Comparison of ENCODE assay signal across 8 cellular contexts in the genomic region with DNA sequence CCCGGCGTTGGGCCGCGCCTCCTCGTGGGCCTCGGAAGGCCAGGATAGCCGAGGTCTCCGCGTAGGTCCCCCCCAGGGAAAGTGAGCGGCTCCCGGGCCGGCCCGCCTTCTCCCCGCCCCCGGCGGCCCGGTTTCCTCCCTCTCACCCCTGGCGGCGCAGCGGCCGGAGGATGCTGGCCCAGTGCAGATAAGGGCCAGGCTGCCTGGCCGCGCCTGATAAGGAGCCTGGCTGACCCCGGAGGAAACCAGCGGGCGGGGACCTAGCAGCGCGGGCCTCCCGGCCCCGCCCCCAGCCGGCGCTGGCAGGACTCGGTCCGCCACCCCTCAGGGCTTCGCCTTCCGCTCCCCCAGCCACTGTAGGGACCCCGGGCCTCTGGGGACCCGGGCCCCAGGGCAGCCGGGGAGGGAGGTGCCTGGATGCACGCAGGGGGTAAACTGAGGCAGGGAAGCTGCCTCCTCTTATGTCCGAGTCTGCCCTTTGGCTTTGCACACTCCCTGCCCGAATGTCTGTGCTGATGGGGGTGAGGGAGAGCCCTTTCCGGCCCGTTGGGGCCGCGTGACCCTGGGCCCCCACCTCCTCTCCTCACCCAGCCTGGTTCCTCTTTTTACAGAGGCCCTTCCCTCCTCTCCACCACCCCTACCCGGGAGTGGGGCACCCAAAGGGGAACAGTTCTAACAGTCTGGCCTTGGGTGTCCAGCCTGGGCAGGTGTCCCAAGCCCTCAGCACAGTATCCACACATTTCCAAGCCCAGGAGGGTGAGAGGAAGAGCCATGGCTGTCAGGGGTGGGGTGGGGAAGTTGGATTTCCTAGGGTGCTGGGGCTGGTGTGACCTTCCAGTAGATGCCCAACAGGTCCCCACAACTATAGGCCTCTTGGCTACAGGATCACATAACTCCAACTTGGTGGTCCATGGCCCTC. TPM values are rescaled to one million over a fixed set of nuclear protein-coding genes. Genes with fewer than 3 reads are reported as not detected.
A peak's percentile ranks its signal among the peaks of the same experiment; 100 is the strongest.
DNase-seq lines count a peak whose midpoint lies in the region; ATAC-seq and TF ChIP-seq lines count a peak whose summit lies in the region.

A gene (minus strand): TSS at position 193 of the 919 bp plus-strand sequence. CDS start 1,687 bp downstream, outside the sequence.

- no peak within 1 kb of the TSS for H2AFZ ChIP-seq in H9 (ENCODE audit: low read length)

- CTCF ChIA-PET in RWPE1 (lab: Yijun Ruan, JAX): interaction anchor here (0.6 kb wide), 1 partner anchor 174 kb away, joined by 3 read pairs; no protein-coding TSS in a partner anchor

- H4K20me1 ChIP-seq in H9 (ENCODE audit: control insufficient read depth, insufficient read depth, insufficient read length): peaks cover 3% of the 10 kb centered on the region

- H3K4me1 Mint-ChIP-seq in H9: peaks cover 14 to 20% of the 10 kb centered on the region in 2 experiments

- H3K23me2 ChIP-seq in H9 (ENCODE audit: insufficient read length, low read depth, low read length, poor library complexity, severe bottlenecking): peaks cover 3% of the 10 kb centered on the region

- no peak within 1 kb of the TSS for H2BK15ac ChIP-seq in H9 (ENCODE audit: low read depth, low read length)

- POLR2A ChIA-PET in RWPE1 (lab: Yijun Ruan, JAX; ENCODE audit: low non-redundant PET): no interaction called here

- H3K4ac ChIP-seq in H9 (ENCODE audit: low read depth, low read length): no peak within 1 kb of the TSS

- no peak for TF ChIP-seq CTCF in GM12864 (IDR thresholded peaks at IDR 0.05; ENCODE audit: low read depth, low read length, missing control alignments)
- TF ChIP-seq CTCF in H9 (conservative IDR thresholded peaks at IDR 0.05): no peak; the same call in 2 of the 3 replicates
- TF ChIP-seq CTCF in RWPE1 (conservative IDR thresholded peaks at IDR 0.05; ENCODE audit: low read depth): no peak
- TF ChIP-seq CTCF in coronary artery (IDR thresholded peaks at IDR 0.05): no peak
- TF ChIP-seq CTCF in lung (IDR thresholded peaks at IDR 0.05; ENCODE audit: control extremely low read depth, extremely low read depth): no peak
- TF ChIP-seq CTCF in thoracic aorta (IDR thresholded peaks at IDR 0.05): no peak

- no CpG with 5 or more reads among the region's 47 CpGs for WGBS in H9 (ENCODE audit: extremely low coverage, insufficient read length, low lambda C conversion rate)
- WGBS in lung, 2 donors: 0 to 3% methylated on average over 37 to 47 of the region's 47 CpGs

- H3K36me3 ChIP-seq in lung (ENCODE audit: control insufficient read depth in 2 of 2, insufficient read depth in 2 of 2, low read length in 2 of 2) (peaks cover 0 to 15% of the 10 kb centered on the region in 2 donors), thoracic aorta (no peaks in the 10 kb centered on the region)

- no peak within 1 kb of the TSS for H2BK120ac ChIP-seq in H9 (ENCODE audit: low read depth, low read length, poor library complexity, severe bottlenecking)

- no peak within 1 kb of the TSS for H3K9ac ChIP-seq in H9 (ENCODE audit: extremely low read depth, insufficient read length, low read length)

- no peak within 1 kb of the TSS; the same call in 1 of the 2 replicates for H3K14ac ChIP-seq in H9 (ENCODE audit: insufficient read depth, low read length)

- H3K27me3 Mint-ChIP-seq in H9 (ENCODE audit: low read depth): peaks cover 47% of the 10 kb centered on the region

- no peak within 1 kb of the TSS for H2BK5ac ChIP-seq in H9 (ENCODE audit: insufficient read length, low read length)

- no peaks in the 10 kb centered on the region for H3K4me1 ChIP-seq in H9 (ENCODE audit: insufficient read depth, low read length)
- H3K4me1 ChIP-seq in lung (ENCODE audit: control insufficient read depth in 2 of 2, insufficient read depth in 2 of 2, low read length in 2 of 2): peaks cover 0 to 22% of the 10 kb centered on the region in 2 donors
- H3K4me1 ChIP-seq in thoracic aorta (ENCODE audit: control insufficient read depth in 1 of 2, low read depth in 2 of 2): peaks cover 13 to 43% of the 10 kb centered on the region in 2 donors

- H3K4me3 ChIP-seq in GM12864 (ENCODE audit: low read depth, low read length): peak within 1 kb of the TSS; percentile 60
- peak within 1 kb of the TSS; percentile 69 for H3K4me3 ChIP-seq in coronary artery
- peak within 1 kb of the TSS; percentile 66 for H3K4me3 ChIP-seq in lung
- peak within 1 kb of the TSS; percentile 65 for H3K4me3 ChIP-seq in thoracic aorta

- H3K18ac ChIP-seq in H9 (ENCODE audit: insufficient read length, low read depth, low read length): no peak within 1 kb of the TSS

- ATAC-seq in lung (ENCODE audit: insufficient read depth, low FRiP score) (peak; percentile 43), thoracic aorta (ENCODE audit: insufficient number of reproducible peaks, low FRiP score, low read depth) (peak; percentile 5)

- H3K36me3 Mint-ChIP-seq in H9 (ENCODE audit: insufficient read depth in 1 of 3, low read depth in 3 of 3): peaks cover 6 to 7% (median 7%) of the 10 kb centered on the region in 3 experiments

- no peak within 1 kb of the TSS for H3K56ac ChIP-seq in H9 (ENCODE audit: insufficient read length, low read depth, low read length)

- H4K91ac ChIP-seq in H9 (ENCODE audit: insufficient read length, low read depth, low read length): no peak within 1 kb of the TSS

- H3K4me3 Mint-ChIP-seq in H9: peak within 1 kb of the TSS; percentile 33 to 68; a peak in 3 of 5 replicates

- H3K4me2 ChIP-seq in H9 (ENCODE audit: insufficient read depth, insufficient read length, low read length): peak within 1 kb of the TSS; percentile 20

- peaks cover 23% of the 10 kb centered on the region; the same call in 1 of the 2 replicates for H3K27me3 ChIP-seq in H9 (ENCODE audit: insufficient read depth, low read length)
- no peaks in the 10 kb centered on the region for H3K27me3 ChIP-seq in lung (ENCODE audit: control insufficient read depth, insufficient read depth)
- H3K27me3 ChIP-seq in thoracic aorta (replicated peaks; ENCODE audit: insufficient read depth): no peaks in the 10 kb centered on the region

- DNase-seq in GM12864 (ENCODE audit: low read depth) (no peak), H9 (peak; percentile 70), RWPE1 (ENCODE audit: low spot score) (no peak), coronary artery (ENCODE audit: low spot score) (peak; percentile 89), lung (ENCODE audit: low spot score) (peak; percentile 77), thoracic aorta (ENCODE audit: low spot score) (no peak), glomerular visceral epithelial cell (ENCODE audit: extremely low spot score) (no peak)
- DNase-seq in effector CD8-positive, alpha-beta T cell (lab: John Stamatoyannopoulos, UW): no peak

- H3K79me2 ChIP-seq in H9 (ENCODE audit: insufficient read depth, low read length): no peaks in the 10 kb centered on the region

- no peak within 1 kb of the TSS for H3K23ac ChIP-seq in H9 (ENCODE audit: insufficient read length, low read depth, low read length)

- no peaks in the 10 kb centered on the region for H3K79me1 ChIP-seq in H9 (ENCODE audit: insufficient read depth, low read depth, low read length, poor library complexity, severe bottlenecking)

- no peak within 1 kb of the TSS for H3T11ph ChIP-seq in H9 (ENCODE audit: low read length)

- peaks cover 3 to 7% of the 10 kb centered on the region in 2 experiments; a peak in 3 of 5 replicates for H3K9me3 Mint-ChIP-seq in H9

- no peaks in the 10 kb centered on the region for H3K9me3 ChIP-seq in H9 (ENCODE audit: control insufficient read depth, low read depth, low read length)
- no peaks in the 10 kb centered on the region for H3K9me3 ChIP-seq in lung (ENCODE audit: control insufficient read depth in 2 of 2, insufficient read depth in 1 of 2, low read length in 1 of 2)
- H3K9me3 ChIP-seq in thoracic aorta: no peaks in the 10 kb centered on the region

- H2BK12ac ChIP-seq in H9 (ENCODE audit: insufficient read length, low read depth, low read length): no peak within 1 kb of the TSS

- no peak within 1 kb of the TSS for H2AK5ac ChIP-seq in H9 (ENCODE audit: insufficient read length, low read length)

- no peak within 1 kb of the TSS for H4K5ac ChIP-seq in H9 (ENCODE audit: insufficient read length, low read depth, low read length)

- H3K27ac Mint-ChIP-seq in H9: no peak within 1 kb of the TSS

- no peak within 1 kb of the TSS for H4K8ac ChIP-seq in H9 (replicated peaks; ENCODE audit: insufficient read length, low read depth, low read length)

- no peak within 1 kb of the TSS for H2BK20ac ChIP-seq in H9 (ENCODE audit: low read depth, low read length, poor library complexity, severe bottlenecking)

- no peak within 1 kb of the TSS for H3K27ac ChIP-seq in H9 (ENCODE audit: insufficient read length, low read depth, low read length)
- H3K27ac ChIP-seq in RWPE1: peak within 1 kb of the TSS; percentile 51
- H3K27ac ChIP-seq in coronary artery: peak within 1 kb of the TSS; percentile 85 to 95
- peak within 1 kb of the TSS; percentile 69 to 90 for H3K27ac ChIP-seq in lung (ENCODE audit: low read depth in 1 of 2, low read length in 1 of 2)
- peak within 1 kb of the TSS; percentile 82 to 84 for H3K27ac ChIP-seq in thoracic aorta

RNA-seq across cellular contexts. Expression of the gene that starts here (rescaled TPM):
- total RNA-seq in H9 (2021) (0.63 and 0.86 TPM in 2 replicates), lung (10 to 100 TPM; 12.9 to 25.9 TPM), thoracic aorta (10 to 100 TPM; 10.6 to 36.1 TPM)
- polyA plus RNA-seq in lung: 10 to 100 TPM; 15.5 to 34.1 TPM

Comparison
In these comparisons a context has a peak if more than half of its experiments do, and no peak if none do; other contexts are left out.
1. Peak in DNase-seq and H3K4me2 ChIP-seq in H9; RNA of the gene not detected or under 1 TPM.
2. DNase-seq: peak in coronary artery (single experiment) and lung (single experiment); none in GM12864 (single experiment), RWPE1 (single experiment), thoracic aorta (single experiment), glomerular visceral epithelial cell (single experiment) and effector CD8-positive, alpha-beta T cell (single experiment).
3. Peak in every context shown above with its lines, with median percentiles within 50 percentile points of each other: H3K4me3 ChIP-seq.